ENCODE assay signal across 10 cellular contexts in the genomic region with DNA sequence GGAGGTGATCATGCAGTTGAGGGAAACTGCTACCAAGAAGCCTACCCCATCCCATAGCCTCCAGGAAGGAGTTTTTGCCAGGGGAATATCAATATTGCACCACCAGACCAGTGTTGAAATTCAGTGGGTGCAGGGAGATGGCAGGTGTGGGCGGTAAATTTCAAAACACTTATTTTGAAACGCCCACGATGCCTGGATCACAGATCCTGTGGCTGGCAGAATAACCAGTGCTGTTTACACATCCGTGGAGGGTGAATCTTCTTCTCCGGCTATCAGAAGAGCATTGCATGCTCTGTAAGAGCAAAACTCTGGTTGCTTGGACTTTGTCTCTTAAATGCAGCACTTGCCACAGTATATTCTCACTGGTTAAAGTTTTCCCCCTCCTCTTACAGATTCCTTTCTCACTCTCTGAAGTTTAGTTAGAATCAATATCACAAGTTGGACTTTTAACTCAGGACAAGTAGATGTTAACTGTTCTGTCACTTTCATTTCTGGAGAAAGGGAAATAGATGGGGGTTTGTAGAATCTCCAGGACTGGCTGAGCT.
DNase-seq lines count a peak whose midpoint lies in the region; ATAC-seq and TF ChIP-seq lines count a peak whose summit lies in the region.
"Had no signal": no experiment of that assay in that cellular context is flagged by ENCODE, and none has a peak within 500 bp of the region (broad histone marks: within the 10 kb centered on the region; RNA-seq: fewer than 3 reads in every experiment).

No MANE protein-coding gene starts in this region.

- peak; percentile 62 for ATAC-seq in activated T-helper 17 cell treated with anti-CD3 and anti-CD28 coated beads, Interleukin-2, amount 50 U/mL, for 72 hours (replicated peaks)
- peak; percentile 27 for ATAC-seq in mucosa of descending colon

- H2AK5ac ChIP-seq in H9 (ENCODE audit: insufficient read length, low read length) = no peak overlapping the region

- H2BK5ac ChIP-seq in H9 (ENCODE audit: insufficient read length, low read length) = no peak overlapping the region

- no peak overlapping the region for H3K4ac ChIP-seq in H9 (ENCODE audit: low read depth, low read length)

- no peak overlapping the region for H2BK15ac ChIP-seq in H9 (ENCODE audit: low read depth, low read length)

- no peak overlapping the region for H4K5ac ChIP-seq in H9 (ENCODE audit: insufficient read length, low read depth, low read length)

- H3K27me3 ChIP-seq in ovary = no peaks in the 10 kb centered on the region
- H3K27me3 ChIP-seq in H9 (ENCODE audit: insufficient read depth, low read length) = no peaks in the 10 kb centered on the region
- no peaks in the 10 kb centered on the region for H3K27me3 ChIP-seq in tibial nerve

- no peak overlapping the region for H2BK20ac ChIP-seq in H9 (ENCODE audit: low read depth, low read length, poor library complexity, severe bottlenecking)

- no peak overlapping the region for H2AFZ ChIP-seq in H9 (ENCODE audit: low read length)

- no peak overlapping the region for H2BK12ac ChIP-seq in H9 (ENCODE audit: insufficient read length, low read depth, low read length)

- no peaks in the 10 kb centered on the region for H3K4me1 Mint-ChIP-seq in activated T-helper 17 cell treated with anti-CD3 and anti-CD28 coated beads, Interleukin-2, amount 50 U/mL, for 72 hours
- peaks cover 19 to 20% of the 10 kb centered on the region in 2 experiments for H3K4me1 Mint-ChIP-seq in H9

- no peaks in the 10 kb centered on the region for H4K20me1 ChIP-seq in H9 (ENCODE audit: control insufficient read depth, insufficient read depth, insufficient read length)

- H3K4me3 Mint-ChIP-seq in activated T-helper 17 cell treated with anti-CD3 and anti-CD28 coated beads, Interleukin-2, amount 50 U/mL, for 72 hours = no peak overlapping the region
- no peak overlapping the region for H3K4me3 Mint-ChIP-seq in H9
- H3K4me3 Mint-ChIP-seq: nephron progenitor cell had no signal

- H3K79me2 ChIP-seq in H9 (ENCODE audit: insufficient read depth, low read length) = no peaks in the 10 kb centered on the region

- H4K91ac ChIP-seq in H9 (ENCODE audit: insufficient read length, low read depth, low read length) = no peak overlapping the region

- H3K27ac Mint-ChIP-seq in activated T-helper 17 cell treated with anti-CD3 and anti-CD28 coated beads, Interleukin-2, amount 50 U/mL, for 72 hours = no peak overlapping the region
- H3K27ac Mint-ChIP-seq in H9 = no peak overlapping the region; a peak in 1 of 7 replicates
- H3K27ac Mint-ChIP-seq: nephron progenitor cell had no signal

- no peak overlapping the region for H3K14ac ChIP-seq in H9 (ENCODE audit: insufficient read depth, low read length)

- no peak overlapping the region for H3K9ac ChIP-seq in H9 (ENCODE audit: extremely low read depth, insufficient read length, low read length)

- H3K36me3 ChIP-seq in mucosa of descending colon (ENCODE audit: low read depth) = no peaks in the 10 kb centered on the region
- no peaks in the 10 kb centered on the region for H3K36me3 ChIP-seq in ovary
- no peaks in the 10 kb centered on the region for H3K36me3 ChIP-seq in tibial nerve

- no peak overlapping the region for H3K23ac ChIP-seq in H9 (ENCODE audit: insufficient read length, low read depth, low read length)

- no peak overlapping the region for H3T11ph ChIP-seq in H9 (ENCODE audit: low read length)

- peaks cover 20% of the 10 kb centered on the region for H3K27me3 Mint-ChIP-seq in activated T-helper 17 cell treated with anti-CD3 and anti-CD28 coated beads, Interleukin-2, amount 50 U/mL, for 72 hours
- H3K27me3 Mint-ChIP-seq in H9 (ENCODE audit: low read depth) = no peaks in the 10 kb centered on the region

- H3K9me3 Mint-ChIP-seq in activated T-helper 17 cell treated with anti-CD3 and anti-CD28 coated beads, Interleukin-2, amount 50 U/mL, for 72 hours = no peaks in the 10 kb centered on the region
- no peaks in the 10 kb centered on the region for H3K9me3 Mint-ChIP-seq in H9

- no peak for TF ChIP-seq CTCF in mucosa of descending colon (IDR thresholded peaks at IDR 0.05)
- TF ChIP-seq CTCF in ovary (IDR thresholded peaks at IDR 0.05) = no peak
- TF ChIP-seq CTCF in lower leg skin (IDR thresholded peaks at IDR 0.05) = no peak
- no peak for TF ChIP-seq CTCF in H9 (conservative IDR thresholded peaks at IDR 0.05)
- no peak for TF ChIP-seq CTCF in tibial nerve (IDR thresholded peaks at IDR 0.05)

- H3K23me2 ChIP-seq in H9 (ENCODE audit: insufficient read length, low read depth, low read length, poor library complexity, severe bottlenecking) = no peaks in the 10 kb centered on the region

- TF ChIP-seq EP300 in ovary (IDR thresholded peaks at IDR 0.05) = no peak
- no peak for TF ChIP-seq EP300 in tibial nerve (IDR thresholded peaks at IDR 0.05)

- H3K79me1 ChIP-seq in H9 (ENCODE audit: insufficient read depth, low read depth, low read length, poor library complexity, severe bottlenecking) = no peaks in the 10 kb centered on the region

- H3K4me3 ChIP-seq in mucosa of descending colon (no peak overlapping the region), ovary (no peak overlapping the region), lower leg skin (ENCODE audit: low read depth, poor library complexity, severe bottlenecking) (no peak overlapping the region), tibial nerve (no peak overlapping the region)

- no peak for TF ChIP-seq POLR2A in ovary (IDR thresholded peaks at IDR 0.05)
- no peak for TF ChIP-seq POLR2A in lower leg skin (IDR thresholded peaks at IDR 0.05)
- TF ChIP-seq POLR2A in tibial nerve (IDR thresholded peaks at IDR 0.05) = no peak

- intact Hi-C loops in mucosa of descending colon (cut with DNase I, micrococcal nuclease) = no loop called here
- intact Hi-C loops in ovary (cut with DNase I) = no loop called here
- intact Hi-C loops in lower leg skin (cut with DNase I; ENCODE audit: low total_unique reads) = no loop called here

- no peak overlapping the region for H3K18ac ChIP-seq in H9 (ENCODE audit: insufficient read length, low read depth, low read length)

- H3K4me2 ChIP-seq in H9 (ENCODE audit: insufficient read depth, insufficient read length, low read length) = no peak overlapping the region

- no peaks in the 10 kb centered on the region for H3K4me1 ChIP-seq in mucosa of descending colon (ENCODE audit: low read depth)
- no peaks in the 10 kb centered on the region for H3K4me1 ChIP-seq in ovary (ENCODE audit: insufficient read depth)
- peaks cover 5% of the 10 kb centered on the region; the same call in 1 of the 2 replicates for H3K4me1 ChIP-seq in H9 (ENCODE audit: insufficient read depth, low read length)
- H3K4me1 ChIP-seq in tibial nerve = peaks cover 0 to 13% (median 0%) of the 10 kb centered on the region in 4 donors

- no peaks in the 10 kb centered on the region for H3K36me3 Mint-ChIP-seq in activated T-helper 17 cell treated with anti-CD3 and anti-CD28 coated beads, Interleukin-2, amount 50 U/mL, for 72 hours (ENCODE audit: low read depth)
- peaks cover 0 to 4% (median 0%) of the 10 kb centered on the region in 3 experiments; a peak in 2 of 7 replicates for H3K36me3 Mint-ChIP-seq in H9 (ENCODE audit: insufficient read depth in 1 of 3, low read depth in 3 of 3)

- H3K27ac ChIP-seq in ovary = no peak overlapping the region
- H3K27ac ChIP-seq in H9 (ENCODE audit: insufficient read length, low read depth, low read length) = no peak overlapping the region
- no peak overlapping the region for H3K27ac ChIP-seq in tibial nerve

- no peak overlapping the region for H2BK120ac ChIP-seq in H9 (ENCODE audit: low read depth, low read length, poor library complexity, severe bottlenecking)

- no peak overlapping the region for H3K56ac ChIP-seq in H9 (ENCODE audit: insufficient read length, low read depth, low read length)

- WGBS in ovary, 3 donors = 45 to 68% (median 65%) methylated on average over 5 of the region's 5 CpGs
- 38 to 44% methylated on average over 5 of the region's 5 CpGs for WGBS in lower leg skin, 2 donors
- no CpG with 5 or more reads among the region's 5 CpGs for WGBS in H9 (ENCODE audit: extremely low coverage, insufficient read length, low lambda C conversion rate)
- WGBS in tibial nerve, 2 donors = 61 to 70% methylated on average over 5 of the region's 5 CpGs

- DNase-seq in CD1c-positive myeloid dendritic cell (ENCODE audit: extremely low spot score) = peak; percentile 98
- peak; percentile 41 for DNase-seq in LHCN-M2 (ENCODE audit: low read depth)
- DNase-seq in mucosa of descending colon = no peak
- DNase-seq in ovary = no peak
- no peak for DNase-seq in lower leg skin (ENCODE audit: low spot score in 2 of 2)
- no peak for DNase-seq in H9
- no peak for DNase-seq in tibial nerve (ENCODE audit: low spot score in 2 of 2)
- DNase-seq: DMS153, nephron progenitor cell had no signal

- peaks cover 3% of the 10 kb centered on the region for H3K9me3 ChIP-seq in mucosa of descending colon
- no peaks in the 10 kb centered on the region for H3K9me3 ChIP-seq in ovary
- no peaks in the 10 kb centered on the region for H3K9me3 ChIP-seq in H9 (ENCODE audit: control insufficient read depth, low read depth, low read length)
- no peaks in the 10 kb centered on the region for H3K9me3 ChIP-seq in tibial nerve

- no peak overlapping the region for H4K8ac ChIP-seq in H9 (replicated peaks; ENCODE audit: insufficient read length, low read depth, low read length)

Comparison
In these comparisons a context has a peak if more than half of its experiments do, and no peak if none do; other contexts are left out.
1. DNase-seq: peak in CD1c-positive myeloid dendritic cell (single experiment) and LHCN-M2 (single experiment); none in mucosa of descending colon (0 of 3), ovary (0 of 5), lower leg skin (0 of 2), H9 (single experiment) and tibial nerve (0 of 2).